Comparison of ENCODE assay signal across 1 cellular context in the genomic region with DNA sequence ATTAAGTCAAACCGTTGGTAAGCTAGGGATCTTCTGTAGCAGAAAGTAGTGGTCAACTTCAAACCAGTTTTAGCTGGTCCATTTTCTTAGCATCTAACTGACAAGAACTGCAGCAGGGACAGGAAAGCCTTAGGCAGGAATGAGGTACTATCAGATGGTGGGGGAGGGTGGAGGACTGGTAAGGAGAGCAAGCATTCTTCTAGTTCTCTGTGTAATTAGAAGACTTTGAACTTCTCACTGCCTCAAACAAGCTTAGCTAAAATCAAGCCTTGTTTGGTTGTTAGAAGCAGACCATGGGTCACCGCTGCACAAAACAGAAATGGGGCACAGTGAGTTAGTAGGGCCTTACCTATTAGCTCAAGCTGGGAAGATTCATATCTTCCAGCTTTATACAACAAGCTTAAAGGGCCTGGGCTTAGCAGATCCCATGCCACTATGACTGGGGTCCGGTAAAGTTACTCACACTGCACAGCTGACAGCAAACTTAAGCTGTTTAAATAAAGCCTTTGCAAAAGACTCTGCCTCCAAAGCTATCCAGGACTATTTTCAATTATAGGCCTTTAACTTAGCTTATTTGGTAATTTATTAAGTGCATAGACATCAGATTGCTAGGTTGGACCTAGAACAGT.
TF ChIP-seq lines count a peak whose summit lies in the region.

No MANE protein-coding gene starts in this region.

TF ChIP-seq in GM12878, 131 proteins besides CTCF, POLR2A, EP300 and RAD21:
- TF ChIP-seq ZNF207 (IDR thresholded peaks at IDR 0.05; ENCODE audit: borderline replicate concordance) = 0 out of 2 replicates have a peak, but pooled peaks have one; percentile 35
- TF ChIP-seq SMAD5 (IDR thresholded peaks at IDR 0.05; ENCODE audit: low read depth) = no peak
